21 cellular contexts compared by ENCODE assay signal in genomic region chr12:13241833-13242232, GRCh38. TPM values are rescaled to one million over a fixed set of nuclear protein-coding genes. Genes with fewer than 3 reads are reported as not detected.
DNase-seq lines count a peak whose midpoint lies in the region; ATAC-seq, FAIRE-seq and TF ChIP-seq lines count a peak whose summit lies in the region.
"Had no signal": no experiment of that assay in that cellular context is flagged by ENCODE, and none has a peak within 500 bp of the region (broad histone marks: within the 10 kb centered on the region; RNA-seq: fewer than 3 reads in every experiment).

No MANE protein-coding gene starts in this region.

- no peaks in the 10 kb centered on the region; the same call in none of the 2 replicates for H3K27me3 Mint-ChIP-seq in HFFc6 (ENCODE audit: insufficient read depth)
- H3K27me3 Mint-ChIP-seq in endothelial cell (ENCODE audit: unreplicated experiment): peaks cover 1% of the 10 kb centered on the region
- H3K27me3 Mint-ChIP-seq in type B pancreatic cell: peaks cover 13% of the 10 kb centered on the region

- H3K9me3 Mint-ChIP-seq in HFFc6 (no peaks in the 10 kb centered on the region), endothelial cell (ENCODE audit: unreplicated experiment) (no peaks in the 10 kb centered on the region), type B pancreatic cell (peaks cover 4% of the 10 kb centered on the region)
- H3K9me3 Mint-ChIP-seq in stimulated activated effector memory CD8-positive, alpha-beta T cell treated with anti-CD3 and anti-CD28 coated beads, Interleukin-12 subunit alpha, Interleukin-12 subunit beta, amount 100 ng/mL, for 72 hours: no peaks in the 10 kb centered on the region
- H3K9me3 Mint-ChIP-seq: activated T-helper 2 cell treated with anti-CD3 and anti-CD28 coated beads, Interferon-gamma antibody, Interleukin-2, Interleukin-4, amounts not matched to agents 10 μg/mL and 5 μg/mL and 100 μg/mL, durations not matched to agents 14 hours and 24 hours and 36 hours; CD14-positive monocyte had no signal

- H3K4me3 ChIP-seq in keratinocyte (ENCODE audit: control insufficient read depth in 2 of 3, extremely low read depth in 1 of 3, insufficient read depth in 2 of 3, low read depth in 1 of 3, low read length in 3 of 3): no peak overlapping the region
- H3K4me3 ChIP-seq: cardiac muscle cell, prostate gland, vagina had no signal

- no peak overlapping the region for H3K9ac ChIP-seq in keratinocyte (ENCODE audit: control insufficient read depth, extremely low read depth, insufficient read depth, low read length)

- no peaks in the 10 kb centered on the region for H3K9me1 ChIP-seq in keratinocyte (ENCODE audit: control insufficient read depth, extremely low read depth, insufficient read depth, low read length)

- peaks cover 6% of the 10 kb centered on the region for H3K4me1 ChIP-seq in keratinocyte (ENCODE audit: control insufficient read depth, extremely low read depth, insufficient read depth, low read length)
- H3K4me1 ChIP-seq: prostate gland, vagina had no signal

- no peaks in the 10 kb centered on the region for H3K36me3 Mint-ChIP-seq in HFFc6 (ENCODE audit: low read depth)
- H3K36me3 Mint-ChIP-seq in endothelial cell (ENCODE audit: low read depth, unreplicated experiment): no peaks in the 10 kb centered on the region
- no peaks in the 10 kb centered on the region for H3K36me3 Mint-ChIP-seq in type B pancreatic cell
- no peaks in the 10 kb centered on the region for H3K36me3 Mint-ChIP-seq in stimulated activated effector memory CD8-positive, alpha-beta T cell treated with anti-CD3 and anti-CD28 coated beads, Interleukin-12 subunit alpha, Interleukin-12 subunit beta, amount 100 ng/mL, for 72 hours
- H3K36me3 Mint-ChIP-seq: CD14-positive monocyte had no signal

- no peak for ATAC-seq in sciatic nerve
- ATAC-seq in stimulated activated effector memory CD8-positive, alpha-beta T cell treated with anti-CD3 and anti-CD28 coated beads, Interleukin-12 subunit alpha, Interleukin-12 subunit beta, amount 100 ng/mL, for 72 hours: no peak
- ATAC-seq: Panc1 had no signal

- no peaks in the 10 kb centered on the region for H3K27me3 ChIP-seq in keratinocyte (ENCODE audit: control insufficient read depth, extremely low read depth, insufficient read depth, low read length)
- H3K27me3 ChIP-seq: cardiac muscle cell, vagina had no signal

- H3K79me2 ChIP-seq in keratinocyte (ENCODE audit: control insufficient read depth, insufficient read depth, low read length): no peaks in the 10 kb centered on the region

- peak overlapping the region; percentile 11; the same call in 1 of the 2 replicates for H3K27ac Mint-ChIP-seq in HFFc6
- H3K27ac Mint-ChIP-seq in endothelial cell (ENCODE audit: unreplicated experiment): no peak overlapping the region
- no peak overlapping the region for H3K27ac Mint-ChIP-seq in type B pancreatic cell
- no peak overlapping the region for H3K27ac Mint-ChIP-seq in stimulated activated effector memory CD8-positive, alpha-beta T cell treated with anti-CD3 and anti-CD28 coated beads, Interleukin-12 subunit alpha, Interleukin-12 subunit beta, amount 100 ng/mL, for 72 hours
- H3K27ac Mint-ChIP-seq: activated T-helper 2 cell treated with anti-CD3 and anti-CD28 coated beads, Interferon-gamma antibody, Interleukin-2, Interleukin-4, amounts not matched to agents 10 μg/mL and 5 μg/mL and 100 μg/mL, durations not matched to agents 14 hours and 24 hours and 36 hours; CD14-positive monocyte had no signal

- H3K4me1 Mint-ChIP-seq in HFFc6 (ENCODE audit: low read depth) (peaks cover 25% of the 10 kb centered on the region), endothelial cell (ENCODE audit: unreplicated experiment) (no peaks in the 10 kb centered on the region), type B pancreatic cell (ENCODE audit: unreplicated experiment) (no peaks in the 10 kb centered on the region)
- H3K4me1 Mint-ChIP-seq in stimulated activated effector memory CD8-positive, alpha-beta T cell treated with anti-CD3 and anti-CD28 coated beads, Interleukin-12 subunit alpha, Interleukin-12 subunit beta, amount 100 ng/mL, for 72 hours: no peaks in the 10 kb centered on the region
- H3K4me1 Mint-ChIP-seq: CD14-positive monocyte had no signal

- dilution Hi-C loops in keratinocyte (cut with MboI; ENCODE audit: extremely low pct_ligation_motif_present, low sequenced_read_pairs): no loop called here

- H3K9me3 ChIP-seq in keratinocyte (ENCODE audit: control insufficient read depth, low read depth, low read length): no peaks in the 10 kb centered on the region
- H3K9me3 ChIP-seq: prostate gland, vagina had no signal

- H3K27ac ChIP-seq in 22Rv1 (0 out of 2 replicates have a peak overlapping the region, but pooled peaks have one; percentile 12), keratinocyte (ENCODE audit: control insufficient read depth, insufficient read depth, low read length) (no peak overlapping the region)
- H3K27ac ChIP-seq: cardiac muscle cell, prostate gland, vagina had no signal

- H4K20me1 ChIP-seq in keratinocyte (ENCODE audit: control insufficient read depth, extremely low read depth, insufficient read depth, low read length): no peaks in the 10 kb centered on the region

- DNase-seq in HFFc6 (peak; percentile 40), cerebellar cortex (ENCODE audit: low spot score) (peak; percentile 73), keratinocyte (ENCODE audit: low read depth, low spot score) (no peak), sciatic nerve (ENCODE audit: low spot score) (no peak), endothelial cell (ENCODE audit: low spot score) (no peak), type B pancreatic cell (ENCODE audit: extremely low spot score, unreplicated experiment) (no peak)
- DNase-seq in stimulated activated effector memory CD8-positive, alpha-beta T cell treated with anti-CD3 and anti-CD28 coated beads, Interleukin-12 subunit alpha, Interleukin-12 subunit beta, amount 100 ng/mL, for 72 hours (ENCODE audit: low spot score in 2 of 2): no peak
- DNase-seq: activated CD4-positive, alpha-beta T cell treated with anti-CD3 and anti-CD28 coated beads for 1 hour; DND-41; kidney; NCI-H187; NCI-H226; stimulated activated CD4-positive, alpha-beta T cell treated with anti-CD3 and anti-CD28 coated beads, Interleukin-4, amount 100 ng/mL, for 24 hours had no signal

- H3K36me3 ChIP-seq in keratinocyte (ENCODE audit: control insufficient read depth in 2 of 2, extremely low read depth in 1 of 2, insufficient read depth in 2 of 2, low read length in 2 of 2): no peaks in the 10 kb centered on the region
- H3K36me3 ChIP-seq: cardiac muscle cell, prostate gland, vagina had no signal

- FAIRE-seq in keratinocyte (lab: Jason Lieb, UNC): peak; percentile 73
- FAIRE-seq: GM18507, kidney had no signal

- intact Hi-C loops in sciatic nerve (cut with DNase I): no loop called here

- H3K4me3 Mint-ChIP-seq in HFFc6 (no peak overlapping the region), endothelial cell (ENCODE audit: unreplicated experiment) (no peak overlapping the region), type B pancreatic cell (no peak overlapping the region)
- no peak overlapping the region for H3K4me3 Mint-ChIP-seq in stimulated activated effector memory CD8-positive, alpha-beta T cell treated with anti-CD3 and anti-CD28 coated beads, Interleukin-12 subunit alpha, Interleukin-12 subunit beta, amount 100 ng/mL, for 72 hours
- H3K4me3 Mint-ChIP-seq: CD14-positive monocyte had no signal

- TF ChIP-seq CTCF in 22Rv1 (IDR thresholded peaks at IDR 0.05): no peak
- no peak for TF ChIP-seq CTCF in HFFc6 (IDR thresholded peaks at IDR 0.05)
- TF ChIP-seq CTCF in keratinocyte (optimal IDR thresholded peaks at IDR 0.05 in 1 of 3, IDR thresholded peaks at IDR 0.05 in 1 of 3, conservative IDR thresholded peaks at IDR 0.05 in 1 of 3; ENCODE audit: extremely low read depth in 1 of 3, insufficient read depth in 2 of 3, low read length in 3 of 3): no peak
- TF ChIP-seq CTCF in endothelial cell (IDR thresholded peaks at IDR 0.05; ENCODE audit: unreplicated experiment): no peak
- TF ChIP-seq CTCF in type B pancreatic cell (conservative IDR thresholded peaks at IDR 0.05): no peak

- H3K4me2 ChIP-seq in keratinocyte (ENCODE audit: control insufficient read depth, extremely low read depth, insufficient read depth, low read depth, low read length): no peak overlapping the region

- peak overlapping the region; percentile 49 for H2AFZ ChIP-seq in keratinocyte (ENCODE audit: control insufficient read depth, low read length)

RNA-seq across cellular contexts. Expression of gene EMP1, which starts 45.3 kb away (rescaled TPM):
- total RNA-seq in HFFc6 (2021; fragmentation: NEBNext Ultra II Directional; extraction: Animal tissue kit (Norgen Biotek cat#: 25700)): 100 to 1,000 TPM; 217 to 417 (median 356) TPM
- polyA plus RNA-seq in keratinocyte: 356 to 610 TPM (median 583 TPM) in 3 replicates
- 96.0 TPM for polyA plus RNA-seq in keratinocyte (2011; ENCODE audit: low read depth)
- polyA plus RNA-seq in keratinocyte (2011; cell fraction: cytosol; rRNA removed): 120 and 273 TPM in 2 replicates
- 717 and 740 TPM in 2 replicates for polyA plus RNA-seq in keratinocyte (2011; cell fraction: nucleus; rRNA removed)
- 229 and 605 TPM in 2 replicates for polyA plus RNA-seq in keratinocyte (2012; ENCODE audit: low replicate concordance)
- 709 to 1,030 TPM (median 926 TPM) in 3 replicates for polyA minus RNA-seq in keratinocyte
- 113 TPM for polyA minus RNA-seq in keratinocyte (2011; cell fraction: cytosol; rRNA and poly(A)+ RNA removed)
- polyA minus RNA-seq in keratinocyte (2011; cell fraction: nucleus; rRNA and poly(A)+ RNA removed): 252 and 568 TPM in 2 replicates
- total RNA-seq in sciatic nerve (413 TPM), endothelial cell (ENCODE audit: unreplicated experiment) (273 TPM), type B pancreatic cell (ENCODE audit: low replicate concordance) (340 and 2,561 TPM in 2 replicates)

Comparison
In these comparisons a context has a peak if more than half of its experiments do, and no peak if none do; other contexts are left out.
1. DNase-seq: peak in HFFc6 (single experiment) and cerebellar cortex (single experiment); none in keratinocyte (single experiment), sciatic nerve (single experiment), endothelial cell (single experiment), type B pancreatic cell (single experiment) and stimulated activated effector memory CD8-positive, alpha-beta T cell treated with anti-CD3 and anti-CD28 coated beads, Interleukin-12 subunit alpha, Interleukin-12 subunit beta, amount 100 ng/mL, for 72 hours (0 of 2).